ENCODE assay signal across 8 cellular contexts in the genomic region with DNA sequence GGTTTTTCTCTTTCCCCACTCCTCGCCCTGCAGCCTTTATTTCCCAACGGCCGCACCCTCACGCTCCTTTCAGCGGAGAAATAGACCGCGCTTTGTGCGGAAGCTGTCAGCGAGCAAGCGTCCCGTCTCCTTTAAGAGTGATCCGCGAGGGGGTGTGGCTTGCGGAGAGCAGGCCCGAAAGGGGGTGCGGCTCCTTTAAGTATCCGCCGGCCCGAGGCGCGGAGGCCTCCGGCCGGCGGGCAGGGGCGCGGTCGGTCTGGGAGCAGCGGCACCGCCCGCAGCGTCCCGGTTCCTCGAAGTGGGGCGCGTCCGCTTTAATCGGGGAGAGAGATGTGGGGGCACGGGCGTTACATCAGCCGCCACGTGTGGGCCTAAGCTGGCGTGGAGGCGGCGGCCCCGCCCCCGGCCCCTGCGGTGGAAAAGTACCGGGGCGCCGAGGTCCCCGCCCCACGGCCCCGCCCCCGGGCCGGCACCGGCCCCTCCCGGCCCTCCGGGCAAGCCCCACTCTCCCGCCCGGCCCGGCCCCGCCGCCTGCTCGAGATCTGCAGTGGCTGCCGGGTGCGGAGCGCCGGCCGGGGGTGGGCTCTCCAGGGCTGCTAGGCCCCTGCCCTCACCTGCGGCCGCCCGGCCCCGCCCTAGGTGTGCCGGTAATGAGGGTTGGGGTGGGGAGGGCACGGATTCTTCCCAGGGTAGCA. TPM values are rescaled to one million over a fixed set of nuclear protein-coding genes. Genes with fewer than 3 reads are reported as not detected.
DNase-seq lines count a peak whose midpoint lies in the region; ATAC-seq and TF ChIP-seq lines count a peak whose summit lies in the region.

No MANE protein-coding gene starts in this region.

- DNase-seq in AG20443 (ENCODE audit: low spot score) (peak; percentile 96), NCI-H446 treated with DMSO at 0.1 percent for 48 hours (lab: John Stamatoyannopoulos, UW) (peak; percentile 65), chondrocyte (ENCODE audit: low spot score) (peak; percentile 96), left colon (peak; percentile 96 to 97)
- DNase-seq in activated CD4-positive, alpha-beta T cell treated with anti-CD3 and anti-CD28 coated beads for 1 hour: peak; percentile 75
- DNase-seq in stimulated activated CD4-positive, alpha-beta T cell treated with anti-CD3 and anti-CD28 coated beads, Interleukin-1b, Interleukin-23, amount 100 ng/mL, for 24 hours (ENCODE audit: low read depth in 4 of 4, low spot score in 1 of 4): peak; percentile 67 to 87 (median 74)

- peak overlapping the region; percentile 91 for H3K27ac Mint-ChIP-seq in chondrocyte (ENCODE audit: unreplicated experiment)

- no peaks in the 10 kb centered on the region for H3K9me3 Mint-ChIP-seq in chondrocyte (ENCODE audit: low read depth)

- intact Hi-C loops in left colon (cut with DNase I, micrococcal nuclease): no loop called here

- peaks cover 37% of the 10 kb centered on the region for H3K4me1 Mint-ChIP-seq in chondrocyte (ENCODE audit: low read depth)

- peak overlapping the region; percentile 94 for H3K4me3 Mint-ChIP-seq in chondrocyte (ENCODE audit: unreplicated experiment)

- ATAC-seq in GM19023 (IDR thresholded peaks at IDR 0.05; ENCODE audit: unreplicated experiment) (peak; percentile 83), HG03159 (IDR thresholded peaks at IDR 0.05; ENCODE audit: unreplicated experiment) (peak; percentile 79), left colon (peak; percentile 67)

- no peaks in the 10 kb centered on the region for H3K27me3 Mint-ChIP-seq in chondrocyte (ENCODE audit: low read depth)

- H3K36me3 Mint-ChIP-seq in chondrocyte (ENCODE audit: low read depth): peaks cover 1% of the 10 kb centered on the region

- no peak for TF ChIP-seq CTCF in chondrocyte (IDR thresholded peaks at IDR 0.05)

RNA-seq across cellular contexts. Expression of gene SLC6A9, which starts 1.2 kb away (rescaled TPM):
- 8.4 to 67.3 TPM (median 61.7 TPM) in 3 replicates for total RNA-seq in chondrocyte
- 10 to 100 TPM; 35.3 to 42.3 TPM for total RNA-seq in left colon

RNA-seq across cellular contexts. Expression of gene CCDC24, which starts 38.7 kb away (rescaled TPM):
- total RNA-seq in chondrocyte (5.4 to 6.8 TPM (median 6.3 TPM) in 3 replicates), left colon (10 to 100 TPM; 22.4 to 22.6 TPM)

RNA-seq across cellular contexts. Expression of gene B4GALT2, which starts 51.0 kb away (rescaled TPM):
- 94.8 to 109 TPM (median 99.4 TPM) in 3 replicates for total RNA-seq in chondrocyte
- total RNA-seq in left colon: 10 to 100 TPM; 22.7 to 28.6 TPM

RNA-seq across cellular contexts. Expression of gene ATP6V0B, which starts 55.3 kb away (rescaled TPM):
- total RNA-seq in chondrocyte (112 to 123 TPM (median 122 TPM) in 3 replicates), left colon (100 to 1,000 TPM; 166 to 182 TPM)

Comparison
In these comparisons a context has a peak if more than half of its experiments do, and no peak if none do; other contexts are left out.
1. Peak in every context shown above with its lines: DNase-seq and ATAC-seq.